ENCODE assay signal across 24 cellular contexts in the genomic region with DNA sequence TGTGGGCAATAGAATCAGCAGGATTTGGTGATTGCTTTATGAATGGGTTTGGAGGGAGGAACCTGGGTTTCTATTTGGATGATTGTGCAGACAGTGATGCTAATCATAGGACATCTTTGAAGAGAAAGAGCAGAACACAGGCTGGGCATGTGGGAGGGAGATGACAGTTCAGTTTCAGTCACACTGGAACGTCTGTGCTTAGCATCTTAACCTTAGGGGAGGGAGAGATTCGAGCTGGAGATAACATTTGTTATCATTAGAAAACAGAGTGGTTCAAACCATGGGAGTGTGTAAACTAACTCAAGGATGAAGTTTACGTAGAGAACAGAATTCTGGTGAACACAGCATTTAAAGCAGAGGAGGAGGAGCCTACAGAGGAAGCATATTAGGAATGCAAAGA.
DNase-seq lines count a peak whose midpoint lies in the region; ATAC-seq and TF ChIP-seq lines count a peak whose summit lies in the region.
"Had no signal": no experiment of that assay in that cellular context is flagged by ENCODE, and none has a peak within 500 bp of the region (broad histone marks: within the 10 kb centered on the region; RNA-seq: fewer than 3 reads in every experiment).

No MANE protein-coding gene starts in this region.

- WGBS in psoas muscle, 3 donors = 10 to 29% (median 23%) methylated on average over 3 of the region's 3 CpGs

- no peak for ATAC-seq in psoas muscle
- ATAC-seq: CD8-positive, alpha-beta T cell had no signal

- H3K9me3 ChIP-seq in psoas muscle = no peaks in the 10 kb centered on the region

- no peaks in the 10 kb centered on the region for H3K36me3 ChIP-seq in psoas muscle (ENCODE audit: insufficient read depth in 1 of 2, low read depth in 1 of 2)

- intact Hi-C loops in psoas muscle (cut with DNase I) = no loop called here

- H3K27me3 ChIP-seq in psoas muscle (ENCODE audit: insufficient read depth in 3 of 3, low read length in 2 of 3) = no peaks in the 10 kb centered on the region

- H3K27ac ChIP-seq in cingulate gyrus (ENCODE audit: low read depth, low read length) (peak overlapping the region; percentile 15), psoas muscle (no peak overlapping the region)
- H3K27ac ChIP-seq: RWPE1 had no signal

- TF ChIP-seq CTCF in psoas muscle (IDR thresholded peaks at IDR 0.05) = no peak

- no peaks in the 10 kb centered on the region for H3K4me1 ChIP-seq in psoas muscle

- peak; percentile 71 for DNase-seq in Ammon's horn (ENCODE audit: low spot score)
- DNase-seq in left kidney (ENCODE audit: low read depth, low spot score) = peak; percentile 41
- peak; percentile 53 for DNase-seq in pons (ENCODE audit: low spot score)
- no peak for DNase-seq in NAMALWA (ENCODE audit: low spot score)
- no peak for DNase-seq in MV-4-11 (lab: John Stamatoyannopoulos, UW)
- no peak for DNase-seq in DMS79 treated with DMSO at 0.1 percent for 48 hours (lab: John Stamatoyannopoulos, UW)
- no peak for DNase-seq in psoas muscle
- DNase-seq: 8988T; C1 segment of cervical spinal cord; Calu3; CD8-positive, alpha-beta T cell; DMS153; H9; HFFc6; Kasumi-1; NCI-H1092; NCI-H1436; NCI-H187 treated with DMSO at 0.1 percent for 48 hours; NCI-H2107; NCI-H2227 treated with DMSO at 0.1 percent for 48 hours; NCI-H510A; SHP77 treated with DMSO at 0.1 percent for 48 hours had no signal

- no peak overlapping the region for H3K4me3 ChIP-seq in psoas muscle

Comparison
In these comparisons a context has a peak if more than half of its experiments do, and no peak if none do; other contexts are left out.
1. DNase-seq: peak in Ammon's horn (single experiment), left kidney (single experiment) and pons (single experiment); none in NAMALWA (single experiment), MV-4-11 (single experiment), DMS79 treated with DMSO at 0.1 percent for 48 hours (single experiment) and psoas muscle (0 of 2).